33 cellular contexts compared by ENCODE assay signal in genomic region chr20:38340693-38341092, GRCh38. TPM values are rescaled to one million over a fixed set of nuclear protein-coding genes. Genes with fewer than 3 reads are reported as not detected.
"Had no signal": no experiment of that assay in that cellular context is flagged by ENCODE, and none has a peak within 500 bp of the region (broad histone marks: within the 10 kb centered on the region; RNA-seq: fewer than 3 reads in every experiment).

No MANE protein-coding gene starts in this region.

- H3K4me1 ChIP-seq: lower lobe of right lung had no signal

- DNase-seq: colonic mucosa; cortex of kidney; effector CD8-positive, alpha-beta T cell; effector memory CD8-positive, alpha-beta T cell; endodermal cell; erythroblast; esophagus squamous epithelium; foreskin fibroblast; foreskin melanocyte; gastrocnemius medialis; glutamatergic neuron; head of caudate nucleus; heart right ventricle; hippocampal formation; left cardiac atrium; left lung; left ventricle myocardium superior; lower lobe of right lung; mesenchymal stem cell; mucosa of descending colon had no signal

- FAIRE-seq: endometrium, islet of Langerhans, keratinocyte had no signal

- H3K4me3 ChIP-seq: colonic mucosa, esophagus squamous epithelium, gastrocnemius medialis, heart right ventricle, left lung, lower lobe of right lung, mucosa of descending colon had no signal

- H3K9me3 ChIP-seq: colonic mucosa, gastrocnemius medialis had no signal

- H3K36me3 ChIP-seq: colonic mucosa, esophagus squamous epithelium, gastrocnemius medialis, heart right ventricle, left lung, lower lobe of right lung had no signal

- ATAC-seq: effector memory CD8-positive, alpha-beta T cell; esophagus mucosa; gastrocnemius medialis; left lung; left ventricle myocardium superior; lower lobe of right lung; mucosa of descending colon had no signal

- H3K27me3 ChIP-seq: colonic mucosa, gastrocnemius medialis had no signal

- H3K27ac ChIP-seq: colonic mucosa, epithelial cell of prostate, esophagus squamous epithelium, gastrocnemius medialis, heart right ventricle, left lung, lower lobe of right lung had no signal

RNA-seq across cellular contexts. Expression of gene LBP, which starts 5.6 kb away (rescaled TPM):
- total RNA-seq: glomerular endothelial cell, kidney epithelial cell, lower lobe of right lung, mesothelial cell of epicardium, myocyte had no signal
- polyA plus RNA-seq: keratinocyte had no signal

RNA-seq across cellular contexts. Expression of gene BPI, which starts 36.7 kb away (rescaled TPM):
- total RNA-seq: colonic mucosa, dermis microvascular lymphatic vessel endothelial cell, endodermal cell, esophagus mucosa, gastrocnemius medialis, glomerular endothelial cell, kidney epithelial cell, left cardiac atrium, left ventricle myocardium superior, lower leg skin, lung microvascular endothelial cell, mesenteric fat pad, mesothelial cell of epicardium, myocyte had no signal
- polyA plus RNA-seq: keratinocyte had no signal
